Comparison of ENCODE assay signal across 26 cellular contexts in genomic region chr13:91459485-91459884, GRCh38.
"Had no signal": no experiment of that assay in that cellular context is flagged by ENCODE, and none has a peak within 500 bp of the region (broad histone marks: within the 10 kb centered on the region; RNA-seq: fewer than 3 reads in every experiment).

No MANE protein-coding gene starts in this region.

- H3K27ac ChIP-seq: brain microvascular endothelial cell, left lung, neutrophil, ovary, psoas muscle, right atrium auricular region, upper lobe of left lung had no signal

- H3K4me3 ChIP-seq: left lung, ovary, psoas muscle, right atrium auricular region, upper lobe of left lung had no signal

- H3K27me3 ChIP-seq: brain microvascular endothelial cell, left lung, neutrophil, ovary, right atrium auricular region, upper lobe of left lung had no signal

- H3K9me3 ChIP-seq: left lung, neutrophil, ovary, psoas muscle, right atrium auricular region, upper lobe of left lung had no signal

- H3K4me1 ChIP-seq: left lung, psoas muscle, right atrium auricular region, upper lobe of left lung had no signal

- H3K36me3 ChIP-seq: brain microvascular endothelial cell, left lung, neutrophil, ovary, right atrium auricular region, upper lobe of left lung had no signal

- DNase-seq: activated CD4-positive, alpha-beta memory T cell treated with anti-CD3 and anti-CD28 coated beads for 36 hours; activated CD4-positive, alpha-beta T cell treated with anti-CD3 and anti-CD28 coated beads for 48 hours; activated CD4-positive, CD25-positive, alpha-beta regulatory T cell; activated effector memory CD4-positive, alpha-beta T cell treated with anti-CD3 and anti-CD28 coated beads, Interleukin-2, amount 50 U/mL, for 16 hours; activated naive CD4-positive, alpha-beta T cell treated with anti-CD3 and anti-CD28 coated beads, Interleukin-2, amount 50 U/mL, for 16 hours; activated naive CD8-positive, alpha-beta T cell treated with anti-CD3 and anti-CD28 coated beads, Interleukin-2, amount 50 U/mL, for 24 hours; activated T-cell treated with anti-CD3 and anti-CD28 coated beads, Interleukin-2, amount 50 U/mL, for 72 hours; anterior cingulate cortex; brain microvascular endothelial cell; caudate nucleus; dermis blood vessel endothelial cell; effector memory CD4-positive, alpha-beta T cell; foreskin melanocyte; hippocampal formation; kidney glomerular epithelial cell; left lung; midbrain; natural killer cell; ovary; psoas muscle; stimulated activated CD4-positive, alpha-beta T cell treated with anti-CD3 and anti-CD28 coated beads, Interleukin-4, amount 100 ng/mL, for 24 hours; stimulated activated naive CD4-positive, alpha-beta T cell treated with Interleukin-2 at 50 U/mL for 16 hours; T-helper 9 cell; upper lobe of left lung had no signal

- ATAC-seq: activated naive CD8-positive, alpha-beta T cell treated with anti-CD3 and anti-CD28 coated beads, Interleukin-2, amount 50 U/mL, for 24 hours; activated T-cell treated with anti-CD3 and anti-CD28 coated beads, Interleukin-2, amount 50 U/mL, for 72 hours; left lung; natural killer cell; psoas muscle had no signal
